ENCODE assay signal across 8 cellular contexts in the genomic region with DNA sequence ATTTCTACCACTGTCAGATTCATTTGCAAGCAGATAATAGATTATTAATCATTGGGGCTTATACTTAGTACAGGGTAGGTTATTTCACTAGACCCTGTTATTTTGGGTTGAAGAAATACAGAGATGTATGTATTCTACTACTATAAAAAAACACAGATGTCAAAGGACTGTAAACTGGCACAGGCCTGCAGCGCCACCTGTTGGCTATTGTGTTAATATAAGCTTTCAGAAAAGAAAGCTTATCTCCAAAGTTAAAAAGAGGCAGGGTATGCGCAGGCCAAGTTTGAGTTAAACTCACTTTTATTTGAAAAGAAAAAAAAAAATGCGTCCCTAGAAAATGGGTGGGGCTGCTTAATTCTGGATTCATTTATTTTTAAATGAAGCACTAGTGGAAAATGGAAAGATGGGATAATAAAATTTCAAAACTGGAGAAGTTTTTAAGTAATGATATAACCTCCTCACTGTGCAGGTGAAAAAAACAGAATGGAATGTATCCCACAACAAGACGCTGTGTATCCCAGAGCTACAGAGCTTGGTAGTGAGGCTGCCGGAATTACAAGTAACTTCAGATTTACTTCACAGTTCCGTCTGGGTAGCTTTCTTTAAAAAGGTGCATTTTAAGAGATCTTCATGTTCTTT.
DNase-seq lines count a peak whose midpoint lies in the region; ATAC-seq and TF ChIP-seq lines count a peak whose summit lies in the region.

No MANE protein-coding gene starts in this region.

- POLR2A ChIA-PET in Panc1 (lab: Charles Lee): no interaction called here

- H3K27ac ChIP-seq in Panc1 (ENCODE audit: low read length) (no peak overlapping the region), neural cell (ENCODE audit: low read length) (no peak overlapping the region), stomach (no peak overlapping the region)

- H3K9me2 ChIP-seq in neural cell (ENCODE audit: insufficient read depth, low read length): no peaks in the 10 kb centered on the region

- H3K9me3 Mint-ChIP-seq in activated T-cell treated with anti-CD3 and anti-CD28 coated beads, Interleukin-2, amount 50 U/mL, for 4 hours: no peaks in the 10 kb centered on the region

- H3F3A ChIP-seq in neural cell (ENCODE audit: insufficient read depth, low read length, poor library complexity, severe bottlenecking): no peaks in the 10 kb centered on the region

- in situ Hi-C loops in Panc1 (cut with HindIII; ENCODE audit: low pct_unique_long_range_greater_than_20kb, low sequenced_read_pairs): no loop called here

- CTCF ChIA-PET in Panc1 (lab: Charles Lee): interaction anchor here (0.5 to 1.0 kb wide), 7 partner anchors 64 to 1357 kb away, joined by 3 to 6 read pairs (median 3); no protein-coding TSS in a partner anchor

- TF ChIP-seq CTCF in GM10266 (IDR thresholded peaks at IDR 0.05; ENCODE audit: control insufficient read depth, insufficient read depth, low read depth, missing control alignments): peak; percentile 83
- TF ChIP-seq CTCF in Panc1 (IDR thresholded peaks at IDR 0.05): peak; percentile 72; the same call in 1 of the 2 replicates
- TF ChIP-seq CTCF in fibroblast of mammary gland (conservative IDR thresholded peaks at IDR 0.05; ENCODE audit: control insufficient read depth, insufficient read depth, low read depth, low read length): peak; percentile 67
- peak; percentile 82 for TF ChIP-seq CTCF in neural cell (IDR thresholded peaks at IDR 0.05; ENCODE audit: poor library complexity, severe bottlenecking)
- TF ChIP-seq CTCF in stomach (IDR thresholded peaks at IDR 0.05): peak in 5 of 7 experiments; percentile 37 to 81 (median 63)

- H2AFZ ChIP-seq in neural cell (ENCODE audit: low read depth, low read length): no peak overlapping the region

- no peak overlapping the region for H3K4me3 Mint-ChIP-seq in activated T-cell treated with anti-CD3 and anti-CD28 coated beads, Interleukin-2, amount 50 U/mL, for 4 hours

- no peaks in the 10 kb centered on the region for H3K27me3 Mint-ChIP-seq in activated T-cell treated with anti-CD3 and anti-CD28 coated beads, Interleukin-2, amount 50 U/mL, for 4 hours (ENCODE audit: low read depth)

- TF ChIP-seq EP300 in neural cell (conservative IDR thresholded peaks at IDR 0.05; ENCODE audit: poor library complexity, severe bottlenecking) (no peak), stomach (IDR thresholded peaks at IDR 0.05) (no peak)

- 40 to 45% (median 43%) methylated on average over 6 of the region's 6 CpGs for WGBS in stomach, 5 donors

- no peak for TF ChIP-seq POLR2A in stomach (IDR thresholded peaks at IDR 0.05)

- no peak overlapping the region for H3K4me3 ChIP-seq in Panc1 (ENCODE audit: low read depth in 2 of 2, low read length in 2 of 2)
- H3K4me3 ChIP-seq in fibroblast of mammary gland (ENCODE audit: control insufficient read depth, low read depth, low read length): no peak overlapping the region
- H3K4me3 ChIP-seq in neural cell (ENCODE audit: low read length): no peak overlapping the region
- no peak overlapping the region for H3K4me3 ChIP-seq in stomach

- no peaks in the 10 kb centered on the region for H3K79me2 ChIP-seq in neural cell (replicated peaks; ENCODE audit: insufficient read depth, low read length)

- peak; percentile 23 for DNase-seq in GM10266 (ENCODE audit: extremely low spot score)
- no peak for DNase-seq in Panc1 (ENCODE audit: low read depth, low spot score)
- DNase-seq in activated T-cell treated with anti-CD3 and anti-CD28 coated beads, Interleukin-2, amount 50 U/mL, for 4 hours: peak; percentile 70
- DNase-seq in fibroblast of mammary gland (ENCODE audit: low read depth): peak; percentile 75
- DNase-seq in stomach: peak; percentile 74
- no peak for DNase-seq in hepatic stellate cell (ENCODE audit: low spot score)

- H3K4me1 ChIP-seq in Panc1 (ENCODE audit: control insufficient read depth, insufficient read depth, low read length) (no peaks in the 10 kb centered on the region), stomach (no peaks in the 10 kb centered on the region)

- intact Hi-C loops in Panc1 (cut with micrococcal nuclease; ENCODE audit: unreplicated experiment) (loop anchor here (5.0 to 10.0 kb wide), 3 partner anchors 84 to 187 kb away; no protein-coding TSS in a partner anchor), stomach (cut with DNase I; ENCODE audit: low total_unique reads) (no loop called here)

- H3K9me3 ChIP-seq in Panc1 (ENCODE audit: control insufficient read depth, insufficient read depth, low read depth, low read length): no peaks in the 10 kb centered on the region
- no peaks in the 10 kb centered on the region for H3K9me3 ChIP-seq in neural cell (ENCODE audit: low read length)
- H3K9me3 ChIP-seq in stomach: no peaks in the 10 kb centered on the region

- H4K20me1 ChIP-seq in neural cell (ENCODE audit: insufficient read depth): no peaks in the 10 kb centered on the region

- no peaks in the 10 kb centered on the region for H3K4me1 Mint-ChIP-seq in activated T-cell treated with anti-CD3 and anti-CD28 coated beads, Interleukin-2, amount 50 U/mL, for 4 hours (ENCODE audit: low read depth)

- peak; percentile 74 for ATAC-seq in HG03432 (IDR thresholded peaks at IDR 0.05; ENCODE audit: unreplicated experiment)
- no peak for ATAC-seq in Panc1
- ATAC-seq in activated T-cell treated with anti-CD3 and anti-CD28 coated beads, Interleukin-2, amount 50 U/mL, for 4 hours: no peak

- no peak overlapping the region for H3K9ac ChIP-seq in neural cell (ENCODE audit: low read length)

- TF ChIP-seq RAD21 in neural cell (conservative IDR thresholded peaks at IDR 0.05): peak; percentile 88

- no TSS peak for BruUV-seq in Panc1 (replicated peaks; lab: Mats Ljungman, UMichigan)

- H3K4me2 ChIP-seq in neural cell (ENCODE audit: low read length): no peak overlapping the region

- H3K27me3 ChIP-seq in Panc1 (ENCODE audit: control insufficient read depth, insufficient read depth, low read length) (no peaks in the 10 kb centered on the region), neural cell (ENCODE audit: insufficient read depth, low read depth, low read length) (no peaks in the 10 kb centered on the region), stomach (no peaks in the 10 kb centered on the region)

- no peaks in the 10 kb centered on the region for H3K36me3 Mint-ChIP-seq in activated T-cell treated with anti-CD3 and anti-CD28 coated beads, Interleukin-2, amount 50 U/mL, for 4 hours (ENCODE audit: insufficient read depth)

- H3K36me3 ChIP-seq in Panc1 (ENCODE audit: control insufficient read depth, insufficient read depth, low read length): no peaks in the 10 kb centered on the region
- no peaks in the 10 kb centered on the region for H3K36me3 ChIP-seq in neural cell (ENCODE audit: insufficient read depth, low read length)
- no peaks in the 10 kb centered on the region for H3K36me3 ChIP-seq in stomach

TF ChIP-seq in neural cell, 6 proteins besides CTCF, POLR2A, EP300 and RAD21:
- TF ChIP-seq MXI1 (conservative IDR thresholded peaks at IDR 0.05; ENCODE audit: poor library complexity, severe bottlenecking) (no peak), SMC3 (conservative IDR thresholded peaks at IDR 0.05; ENCODE audit: poor library complexity) (peak; percentile 85)

Comparison
In these comparisons a context has a peak if more than half of its experiments do, and no peak if none do; other contexts are left out.
1. DNase-seq: peak in GM10266 (single experiment), activated T-cell treated with anti-CD3 and anti-CD28 coated beads, Interleukin-2, amount 50 U/mL, for 4 hours (single experiment), fibroblast of mammary gland (single experiment) and stomach (single experiment); none in Panc1 (single experiment) and hepatic stellate cell (single experiment).
2. Peak in every context shown above with its lines, with median percentiles within 50 percentile points of each other: CTCF ChIP-seq.